9 cellular contexts compared by ENCODE assay signal in genomic region chr19:53076984-53077383, GRCh38. TPM values are rescaled to one million over a fixed set of nuclear protein-coding genes. Genes with fewer than 3 reads are reported as not detected.
DNase-seq lines count a peak whose midpoint lies in the region; ATAC-seq and TF ChIP-seq lines count a peak whose summit lies in the region.
"Had no signal": no experiment of that assay in that cellular context is flagged by ENCODE, and none has a peak within 500 bp of the region (broad histone marks: within the 10 kb centered on the region; RNA-seq: fewer than 3 reads in every experiment).

No MANE protein-coding gene starts in this region.

- in situ Hi-C loops in G401 (cut with HindIII; ENCODE audit: low sequenced_read_pairs): no loop called here

- peaks cover 95% of the 10 kb centered on the region for H3K36me3 Mint-ChIP-seq in activated naive CD4-positive, alpha-beta T cell treated with anti-CD3 and anti-CD28 coated beads, Interleukin-2, amount 10 ng/mL, durations not matched to agents 7 days and 5 days

- H3K27ac ChIP-seq in WERI-Rb-1 (no peak overlapping the region), left ventricle myocardium inferior (replicated peaks) (peak overlapping the region; percentile 82)

- DNase-seq in G401 (ENCODE audit: low spot score): peak; percentile 85
- peak; percentile 77 for DNase-seq in WERI-Rb-1
- peak; percentile 63 for DNase-seq in left ventricle myocardium inferior
- DNase-seq in putamen (ENCODE audit: low spot score): peak; percentile 66
- no peak for DNase-seq in activated naive CD4-positive, alpha-beta T cell treated with anti-CD3 and anti-CD28 coated beads, Interleukin-2, amount 10 ng/mL, durations not matched to agents 7 days and 5 days

- H3K27me3 ChIP-seq in WERI-Rb-1 (ENCODE audit: insufficient read depth, low read depth, severe bottlenecking): no peaks in the 10 kb centered on the region
- no peaks in the 10 kb centered on the region for H3K27me3 ChIP-seq in left ventricle myocardium inferior (ENCODE audit: low read depth)

- H3K4me3 ChIP-seq in WERI-Rb-1 (ENCODE audit: low read depth, low read length) (no peak overlapping the region), left ventricle myocardium inferior (no peak overlapping the region)

- no peak overlapping the region for H3K4me3 Mint-ChIP-seq in activated naive CD4-positive, alpha-beta T cell treated with anti-CD3 and anti-CD28 coated beads, Interleukin-2, amount 10 ng/mL, durations not matched to agents 7 days and 5 days

- intact Hi-C loops in left ventricle myocardium inferior (cut with micrococcal nuclease): loop anchor here (10.0 kb wide), 1 partner anchor 78 kb away; the partner anchor contains the start of gene ZNF347

- TF ChIP-seq CTCF in WERI-Rb-1 (IDR thresholded peaks at IDR 0.05; ENCODE audit: low read depth, low read length) (peak; percentile 74), left ventricle myocardium inferior (IDR thresholded peaks at IDR 0.05; ENCODE audit: borderline replicate concordance) (peak; percentile 84)

- H3K27ac Mint-ChIP-seq in activated naive CD4-positive, alpha-beta T cell treated with anti-CD3 and anti-CD28 coated beads, Interleukin-2, amount 10 ng/mL, durations not matched to agents 7 days and 5 days: no peak overlapping the region

- ATAC-seq in GM21576 (IDR thresholded peaks at IDR 0.05; ENCODE audit: unreplicated experiment) (no peak), GM19467 (IDR thresholded peaks at IDR 0.05; ENCODE audit: unreplicated experiment) (no peak), HG02981 (IDR thresholded peaks at IDR 0.05; ENCODE audit: unreplicated experiment) (no peak)

- H3K36me3 ChIP-seq in WERI-Rb-1 (peaks cover 43% of the 10 kb centered on the region), left ventricle myocardium inferior (peaks cover 53% of the 10 kb centered on the region)

- no peaks in the 10 kb centered on the region for H3K4me1 Mint-ChIP-seq in activated naive CD4-positive, alpha-beta T cell treated with anti-CD3 and anti-CD28 coated beads, Interleukin-2, amount 10 ng/mL, durations not matched to agents 7 days and 5 days

- peaks cover 68% of the 10 kb centered on the region for H3K9me3 Mint-ChIP-seq in activated naive CD4-positive, alpha-beta T cell treated with anti-CD3 and anti-CD28 coated beads, Interleukin-2, amount 10 ng/mL, durations not matched to agents 7 days and 5 days

- H3K27me3 Mint-ChIP-seq in activated naive CD4-positive, alpha-beta T cell treated with anti-CD3 and anti-CD28 coated beads, Interleukin-2, amount 10 ng/mL, durations not matched to agents 7 days and 5 days: no peaks in the 10 kb centered on the region

- CTCF ChIA-PET in activated naive CD4-positive, alpha-beta T cell treated with anti-CD3 and anti-CD28 coated beads, Interleukin-2, amount 10 ng/mL, durations not matched to agents 7 days and 5 days (lab: Charles Lee): no interaction called here

- H3K9me3 ChIP-seq in WERI-Rb-1 (ENCODE audit: severe bottlenecking): peaks cover 3% of the 10 kb centered on the region
- peaks cover 15% of the 10 kb centered on the region for H3K9me3 ChIP-seq in left ventricle myocardium inferior (replicated peaks)

- H3K4me1 ChIP-seq in left ventricle myocardium inferior: peaks cover 24% of the 10 kb centered on the region

RNA-seq across cellular contexts. Expression of gene ZNF160, which starts 26.2 kb away (rescaled TPM):
- total RNA-seq in G401 (2014; rRNA removed; shearing (Covaris generic)): 17.0 and 18.6 TPM in 2 replicates
- total RNA-seq in left ventricle myocardium inferior: 16.8 TPM

RNA-seq across cellular contexts. Expression of gene ERVV-2, which starts 32.4 kb away (rescaled TPM):
- total RNA-seq in G401 (2014; rRNA removed; shearing (Covaris generic)): not detected in 2 replicates
- not detected for total RNA-seq in left ventricle myocardium inferior
- total RNA-seq: H4 had no signal

RNA-seq across cellular contexts. Expression of gene ZNF415, which starts 55.7 kb away (rescaled TPM):
- total RNA-seq in G401 (2014; rRNA removed; shearing (Covaris generic)): 2.3 and 3.6 TPM in 2 replicates
- 21.0 TPM for total RNA-seq in left ventricle myocardium inferior
